In the genomic region with DNA sequence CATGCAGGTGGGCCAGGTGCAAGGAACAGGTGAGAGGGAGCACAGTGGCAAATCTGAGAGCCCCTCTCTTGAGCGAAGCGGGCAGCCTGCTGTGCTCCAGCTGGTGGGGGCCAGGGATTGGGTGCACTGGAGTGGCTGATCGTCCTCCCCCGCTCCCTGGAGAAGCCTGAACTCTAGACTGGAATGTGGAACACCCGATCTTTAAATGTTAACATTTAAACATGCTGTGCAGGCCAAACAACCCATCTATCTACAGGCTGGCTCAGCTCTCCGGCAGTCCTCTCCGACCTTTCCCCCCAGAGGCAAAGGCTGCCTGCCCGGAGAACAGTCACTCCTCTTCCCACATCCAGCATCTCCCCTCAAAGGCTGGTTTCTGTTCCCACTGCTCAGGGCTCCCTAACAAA, we compare ENCODE assay signal across 12 cellular contexts. TPM values are rescaled to one million over a fixed set of nuclear protein-coding genes. Genes with fewer than 3 reads are reported as not detected.
DNase-seq lines count a peak whose midpoint lies in the region; ATAC-seq and TF ChIP-seq lines count a peak whose summit lies in the region.
"Had no signal": no experiment of that assay in that cellular context is flagged by ENCODE, and none has a peak within 500 bp of the region (broad histone marks: within the 10 kb centered on the region; RNA-seq: fewer than 3 reads in every experiment).

No MANE protein-coding gene starts in this region.

- peaks cover 0 to 42% of the 10 kb centered on the region in 2 donors for H3K36me3 ChIP-seq in gastroesophageal sphincter
- no peaks in the 10 kb centered on the region for H3K36me3 ChIP-seq in ovary
- H3K36me3 ChIP-seq: BE2C had no signal

- H3K36me3 Mint-ChIP-seq in activated naive CD8-positive, alpha-beta T cell treated with anti-CD3 and anti-CD28 coated beads, Interleukin-2, amount 50 U/mL, for 24 hours (ENCODE audit: low read depth): no peaks in the 10 kb centered on the region

- H3K27ac Mint-ChIP-seq in activated naive CD8-positive, alpha-beta T cell treated with anti-CD3 and anti-CD28 coated beads, Interleukin-2, amount 50 U/mL, for 24 hours: no peak overlapping the region

- H3K9me3 Mint-ChIP-seq in activated naive CD8-positive, alpha-beta T cell treated with anti-CD3 and anti-CD28 coated beads, Interleukin-2, amount 50 U/mL, for 24 hours: no peaks in the 10 kb centered on the region

- TF ChIP-seq CTCF in gastroesophageal sphincter (IDR thresholded peaks at IDR 0.05): no peak
- TF ChIP-seq CTCF in ovary (IDR thresholded peaks at IDR 0.05): no peak

- H3K4me3 ChIP-seq in gastroesophageal sphincter (peak overlapping the region in 1 of 2 donors; percentile 70), ovary (no peak overlapping the region)

- DNase-seq in AG08396 (ENCODE audit: low spot score) (peak; percentile 72), NCI-H226 (peak; percentile 53), ovary (peak; percentile 44 to 68 (median 60)), NCI-H82 (lab: John Stamatoyannopoulos, UW) (no peak)
- DNase-seq in stimulated activated CD4-positive, alpha-beta T cell treated with anti-CD3 and anti-CD28 coated beads, Interleukin-1b, Interleukin-23, amount 100 ng/mL, for 48 hours: no peak
- DNase-seq in activated naive CD8-positive, alpha-beta T cell treated with anti-CD3 and anti-CD28 coated beads, Interleukin-2, amount 50 U/mL, for 24 hours: no peak
- DNase-seq: glutamatergic neuron had no signal

- ATAC-seq in gastroesophageal sphincter (no peak), GM18520 (IDR thresholded peaks at IDR 0.05; ENCODE audit: unreplicated experiment) (no peak)
- no peak for ATAC-seq in activated naive CD8-positive, alpha-beta T cell treated with anti-CD3 and anti-CD28 coated beads, Interleukin-2, amount 50 U/mL, for 24 hours

- WGBS in gastroesophageal sphincter (ENCODE audit: low coverage in 1 of 2), 2 donors: no CpG with 5 or more reads among the region's 8 CpGs
- 6 to 18% (median 7%) methylated on average over 8 of the region's 8 CpGs for WGBS in ovary, 3 donors

- peaks cover 2% of the 10 kb centered on the region for H3K4me1 Mint-ChIP-seq in activated naive CD8-positive, alpha-beta T cell treated with anti-CD3 and anti-CD28 coated beads, Interleukin-2, amount 50 U/mL, for 24 hours

- H3K4me1 ChIP-seq in gastroesophageal sphincter (peaks cover 6 to 93% (median 59%) of the 10 kb centered on the region in 3 donors), ovary (ENCODE audit: insufficient read depth) (peaks cover 31% of the 10 kb centered on the region)

- TF ChIP-seq EP300 in gastroesophageal sphincter (IDR thresholded peaks at IDR 0.05): no peak
- no peak for TF ChIP-seq EP300 in ovary (IDR thresholded peaks at IDR 0.05)

- no peak overlapping the region for H3K4me3 Mint-ChIP-seq in activated naive CD8-positive, alpha-beta T cell treated with anti-CD3 and anti-CD28 coated beads, Interleukin-2, amount 50 U/mL, for 24 hours

- H3K27me3 ChIP-seq in gastroesophageal sphincter: peaks cover 3% of the 10 kb centered on the region
- H3K27me3 ChIP-seq in ovary: no peaks in the 10 kb centered on the region
- H3K27me3 ChIP-seq: BE2C had no signal

- TF ChIP-seq POLR2A in gastroesophageal sphincter (IDR thresholded peaks at IDR 0.05) (no peak), ovary (IDR thresholded peaks at IDR 0.05) (no peak)

- H3K27ac ChIP-seq in gastroesophageal sphincter (peak overlapping the region; percentile 88 to 99 (median 98)), ovary (peak overlapping the region; percentile 86 to 90)

- no peaks in the 10 kb centered on the region for H3K9me3 ChIP-seq in gastroesophageal sphincter
- no peaks in the 10 kb centered on the region for H3K9me3 ChIP-seq in ovary
- H3K9me3 ChIP-seq: BE2C had no signal

- intact Hi-C loops in ovary (cut with DNase I): loop anchor here in 2 of 4 donors (10.0 kb wide), 2 partner anchors 63 to 103 kb away; a partner anchor contains a TSS

- H3K27me3 Mint-ChIP-seq in activated naive CD8-positive, alpha-beta T cell treated with anti-CD3 and anti-CD28 coated beads, Interleukin-2, amount 50 U/mL, for 24 hours: peaks cover 21% of the 10 kb centered on the region

RNA-seq across cellular contexts. Expression of a gene that starts 5.1 kb away (rescaled TPM):
- total RNA-seq in gastroesophageal sphincter (100 to 1,000 TPM in 3 of 4 donors, 10 to 100 TPM in 1; 88.9 to 213 (median 165) TPM), ovary (100 to 1,000 TPM in 1 of 7 donors, 10 to 100 TPM in 6; 19.3 to 104 (median 35.2) TPM)
- 10 to 100 TPM in 1 of 2 donors, 1 to 10 TPM in 1; 8.6 to 40.7 TPM for polyA plus RNA-seq in ovary
- total RNA-seq: myocyte had no signal

RNA-seq across cellular contexts. Expression of a gene that starts 27.2 kb away (rescaled TPM):
- total RNA-seq in gastroesophageal sphincter: 1 to 10 TPM in 2 of 4 donors, not detected in 2; 2.9 to 5.4 TPM
- total RNA-seq in ovary: not detected
- polyA plus RNA-seq in ovary: not detected
- total RNA-seq: bronchial epithelial cell, myocyte had no signal

RNA-seq across cellular contexts. Expression of a gene that starts 40.8 kb away (rescaled TPM):
- total RNA-seq in gastroesophageal sphincter (10 to 100 TPM; 16.8 to 33.8 (median 28.3) TPM), ovary (10 to 100 TPM; 20.2 to 35.7 (median 23.7) TPM)
- 10 to 100 TPM in 1 of 2 donors, 1 to 10 TPM in 1; 6.5 to 12.4 TPM for polyA plus RNA-seq in ovary

Comparison
In these comparisons a context has a peak if more than half of its experiments do, and no peak if none do; other contexts are left out.
1. DNase-seq: peak in AG08396 (single experiment), NCI-H226 (single experiment) and ovary (5 of 5); none in stimulated activated CD4-positive, alpha-beta T cell treated with anti-CD3 and anti-CD28 coated beads, Interleukin-1b, Interleukin-23, amount 100 ng/mL, for 48 hours (single experiment), NCI-H82 (single experiment) and activated naive CD8-positive, alpha-beta T cell treated with anti-CD3 and anti-CD28 coated beads, Interleukin-2, amount 50 U/mL, for 24 hours (single experiment).